Comparison of ENCODE assay signal across 2 cellular contexts in the genomic region with DNA sequence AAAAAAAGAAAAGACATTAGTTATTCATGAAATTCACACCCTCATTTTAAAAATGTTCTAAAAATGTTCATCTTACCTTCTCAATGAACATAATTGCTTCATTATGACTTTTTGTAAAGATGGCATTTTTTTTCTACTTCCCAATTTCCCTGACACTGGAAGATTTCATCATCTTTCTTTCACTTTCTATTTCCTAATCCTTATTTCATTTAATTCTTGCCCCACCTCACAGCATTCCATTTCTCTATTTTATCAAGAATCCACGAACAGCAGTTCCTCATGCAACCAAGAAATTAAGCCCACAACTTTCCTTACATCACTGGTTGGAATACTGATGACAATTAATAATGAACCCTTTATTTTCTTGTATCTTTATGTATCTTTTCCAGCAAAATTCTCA.
TF ChIP-seq lines count a peak whose summit lies in the region.

No MANE protein-coding gene starts in this region.

TF ChIP-seq in SK-N-SH, 30 proteins besides CTCF, POLR2A, EP300 and RAD21:
- TF ChIP-seq, protein P1, sequence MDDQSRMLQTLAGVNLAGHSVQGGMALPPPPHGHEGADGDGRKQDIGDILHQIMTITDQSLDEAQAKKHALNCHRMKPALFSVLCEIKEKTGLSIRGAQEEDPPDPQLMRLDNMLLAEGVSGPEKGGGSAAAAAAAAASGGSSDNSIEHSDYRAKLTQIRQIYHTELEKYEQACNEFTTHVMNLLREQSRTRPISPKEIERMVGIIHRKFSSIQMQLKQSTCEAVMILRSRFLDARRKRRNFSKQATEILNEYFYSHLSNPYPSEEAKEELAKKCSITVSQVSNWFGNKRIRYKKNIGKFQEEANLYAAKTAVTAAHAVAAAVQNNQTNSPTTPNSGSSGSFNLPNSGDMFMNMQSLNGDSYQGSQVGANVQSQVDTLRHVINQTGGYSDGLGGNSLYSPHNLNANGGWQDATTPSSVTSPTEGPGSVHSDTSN (IDR thresholded peaks at IDR 0.05), result no peak
- no peak for TF ChIP-seq YY1 (IDR thresholded peaks at IDR 0.05; ENCODE audit: low read depth)
- TF ChIP-seq CHD2 (IDR thresholded peaks at IDR 0.05; ENCODE audit: low read length, partially characterized antibody), result no peak
- TF ChIP-seq, protein P2, sequence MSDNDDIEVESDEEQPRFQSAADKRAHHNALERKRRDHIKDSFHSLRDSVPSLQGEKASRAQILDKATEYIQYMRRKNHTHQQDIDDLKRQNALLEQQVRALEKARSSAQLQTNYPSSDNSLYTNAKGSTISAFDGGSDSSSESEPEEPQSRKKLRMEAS (IDR thresholded peaks at IDR 0.05; ENCODE audit: low read depth), result no peak
- no peak for TF ChIP-seq RFX5 (IDR thresholded peaks at IDR 0.05; ENCODE audit: low read length)
- TF ChIP-seq TCF12 (IDR thresholded peaks at IDR 0.05), result no peak

TF ChIP-seq in SK-N-SH treated with all-trans-retinoic acid at 6 μM for 48 hours, 23 proteins besides CTCF, POLR2A, EP300 and RAD21 (continued from another document):
- TF ChIP-seq, protein P3, sequence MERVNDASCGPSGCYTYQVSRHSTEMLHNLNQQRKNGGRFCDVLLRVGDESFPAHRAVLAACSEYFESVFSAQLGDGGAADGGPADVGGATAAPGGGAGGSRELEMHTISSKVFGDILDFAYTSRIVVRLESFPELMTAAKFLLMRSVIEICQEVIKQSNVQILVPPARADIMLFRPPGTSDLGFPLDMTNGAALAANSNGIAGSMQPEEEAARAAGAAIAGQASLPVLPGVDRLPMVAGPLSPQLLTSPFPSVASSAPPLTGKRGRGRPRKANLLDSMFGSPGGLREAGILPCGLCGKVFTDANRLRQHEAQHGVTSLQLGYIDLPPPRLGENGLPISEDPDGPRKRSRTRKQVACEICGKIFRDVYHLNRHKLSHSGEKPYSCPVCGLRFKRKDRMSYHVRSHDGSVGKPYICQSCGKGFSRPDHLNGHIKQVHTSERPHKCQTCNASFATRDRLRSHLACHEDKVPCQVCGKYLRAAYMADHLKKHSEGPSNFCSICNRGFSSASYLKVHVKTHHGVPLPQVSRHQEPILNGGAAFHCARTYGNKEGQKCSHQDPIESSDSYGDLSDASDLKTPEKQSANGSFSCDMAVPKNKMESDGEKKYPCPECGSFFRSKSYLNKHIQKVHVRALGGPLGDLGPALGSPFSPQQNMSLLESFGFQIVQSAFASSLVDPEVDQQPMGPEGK (CRISPR knock-in tag; IDR thresholded peaks at IDR 0.05; ENCODE audit: borderline replicate concordance), result no peak
- TF ChIP-seq ISL1 (CRISPR knock-in tag; IDR thresholded peaks at IDR 0.05), result no peak
- TF ChIP-seq ZNF8 (CRISPR knock-in tag; IDR thresholded peaks at IDR 0.05), result no peak
- no peak for TF ChIP-seq ZFP3 (CRISPR knock-in tag; IDR thresholded peaks at IDR 0.05)
- TF ChIP-seq ZFP30 (CRISPR knock-in tag; IDR thresholded peaks at IDR 0.05), result no peak
- no peak for TF ChIP-seq OSR1 (CRISPR knock-in tag; IDR thresholded peaks at IDR 0.05)
- TF ChIP-seq, protein P4, sequence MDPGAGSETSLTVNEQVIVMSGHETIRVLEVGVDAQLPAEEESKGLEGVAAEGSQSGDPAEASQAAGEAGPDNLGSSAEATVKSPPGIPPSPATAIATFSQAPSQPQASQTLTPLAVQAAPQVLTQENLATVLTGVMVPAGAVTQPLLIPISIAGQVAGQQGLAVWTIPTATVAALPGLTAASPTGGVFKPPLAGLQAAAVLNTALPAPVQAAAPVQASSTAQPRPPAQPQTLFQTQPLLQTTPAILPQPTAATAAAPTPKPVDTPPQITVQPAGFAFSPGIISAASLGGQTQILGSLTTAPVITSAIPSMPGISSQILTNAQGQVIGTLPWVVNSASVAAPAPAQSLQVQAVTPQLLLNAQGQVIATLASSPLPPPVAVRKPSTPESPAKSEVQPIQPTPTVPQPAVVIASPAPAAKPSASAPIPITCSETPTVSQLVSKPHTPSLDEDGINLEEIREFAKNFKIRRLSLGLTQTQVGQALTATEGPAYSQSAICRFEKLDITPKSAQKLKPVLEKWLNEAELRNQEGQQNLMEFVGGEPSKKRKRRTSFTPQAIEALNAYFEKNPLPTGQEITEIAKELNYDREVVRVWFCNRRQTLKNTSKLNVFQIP (CRISPR knock-in tag; IDR thresholded peaks at IDR 0.05; ENCODE audit: borderline replicate concordance, low read depth), result no peak
- TF ChIP-seq, protein P5, sequence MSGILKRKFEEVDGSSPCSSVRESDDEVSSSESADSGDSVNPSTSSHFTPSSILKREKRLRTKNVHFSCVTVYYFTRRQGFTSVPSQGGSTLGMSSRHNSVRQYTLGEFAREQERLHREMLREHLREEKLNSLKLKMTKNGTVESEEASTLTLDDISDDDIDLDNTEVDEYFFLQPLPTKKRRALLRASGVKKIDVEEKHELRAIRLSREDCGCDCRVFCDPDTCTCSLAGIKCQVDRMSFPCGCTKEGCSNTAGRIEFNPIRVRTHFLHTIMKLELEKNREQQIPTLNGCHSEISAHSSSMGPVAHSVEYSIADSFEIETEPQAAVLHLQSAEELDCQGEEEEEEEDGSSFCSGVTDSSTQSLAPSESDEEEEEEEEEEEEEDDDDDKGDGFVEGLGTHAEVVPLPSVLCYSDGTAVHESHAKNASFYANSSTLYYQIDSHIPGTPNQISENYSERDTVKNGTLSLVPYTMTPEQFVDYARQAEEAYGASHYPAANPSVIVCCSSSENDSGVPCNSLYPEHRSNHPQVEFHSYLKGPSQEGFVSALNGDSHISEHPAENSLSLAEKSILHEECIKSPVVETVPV (CRISPR knock-in tag; IDR thresholded peaks at IDR 0.05), result no peak
- no peak for TF ChIP-seq RARB (CRISPR knock-in tag; IDR thresholded peaks at IDR 0.05)
- TF ChIP-seq GLIS3 (CRISPR knock-in tag; IDR thresholded peaks at IDR 0.05), result no peak
- TF ChIP-seq TCF4 (CRISPR knock-in tag; IDR thresholded peaks at IDR 0.05; ENCODE audit: borderline replicate concordance), result no peak
- TF ChIP-seq, protein P6, sequence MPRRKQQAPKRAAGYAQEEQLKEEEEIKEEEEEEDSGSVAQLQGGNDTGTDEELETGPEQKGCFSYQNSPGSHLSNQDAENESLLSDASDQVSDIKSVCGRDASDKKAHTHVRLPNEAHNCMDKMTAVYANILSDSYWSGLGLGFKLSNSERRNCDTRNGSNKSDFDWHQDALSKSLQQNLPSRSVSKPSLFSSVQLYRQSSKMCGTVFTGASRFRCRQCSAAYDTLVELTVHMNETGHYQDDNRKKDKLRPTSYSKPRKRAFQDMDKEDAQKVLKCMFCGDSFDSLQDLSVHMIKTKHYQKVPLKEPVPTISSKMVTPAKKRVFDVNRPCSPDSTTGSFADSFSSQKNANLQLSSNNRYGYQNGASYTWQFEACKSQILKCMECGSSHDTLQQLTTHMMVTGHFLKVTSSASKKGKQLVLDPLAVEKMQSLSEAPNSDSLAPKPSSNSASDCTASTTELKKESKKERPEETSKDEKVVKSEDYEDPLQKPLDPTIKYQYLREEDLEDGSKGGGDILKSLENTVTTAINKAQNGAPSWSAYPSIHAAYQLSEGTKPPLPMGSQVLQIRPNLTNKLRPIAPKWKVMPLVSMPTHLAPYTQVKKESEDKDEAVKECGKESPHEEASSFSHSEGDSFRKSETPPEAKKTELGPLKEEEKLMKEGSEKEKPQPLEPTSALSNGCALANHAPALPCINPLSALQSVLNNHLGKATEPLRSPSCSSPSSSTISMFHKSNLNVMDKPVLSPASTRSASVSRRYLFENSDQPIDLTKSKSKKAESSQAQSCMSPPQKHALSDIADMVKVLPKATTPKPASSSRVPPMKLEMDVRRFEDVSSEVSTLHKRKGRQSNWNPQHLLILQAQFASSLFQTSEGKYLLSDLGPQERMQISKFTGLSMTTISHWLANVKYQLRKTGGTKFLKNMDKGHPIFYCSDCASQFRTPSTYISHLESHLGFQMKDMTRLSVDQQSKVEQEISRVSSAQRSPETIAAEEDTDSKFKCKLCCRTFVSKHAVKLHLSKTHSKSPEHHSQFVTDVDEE (CRISPR knock-in tag; IDR thresholded peaks at IDR 0.05), result no peak
- TF ChIP-seq, protein P7, sequence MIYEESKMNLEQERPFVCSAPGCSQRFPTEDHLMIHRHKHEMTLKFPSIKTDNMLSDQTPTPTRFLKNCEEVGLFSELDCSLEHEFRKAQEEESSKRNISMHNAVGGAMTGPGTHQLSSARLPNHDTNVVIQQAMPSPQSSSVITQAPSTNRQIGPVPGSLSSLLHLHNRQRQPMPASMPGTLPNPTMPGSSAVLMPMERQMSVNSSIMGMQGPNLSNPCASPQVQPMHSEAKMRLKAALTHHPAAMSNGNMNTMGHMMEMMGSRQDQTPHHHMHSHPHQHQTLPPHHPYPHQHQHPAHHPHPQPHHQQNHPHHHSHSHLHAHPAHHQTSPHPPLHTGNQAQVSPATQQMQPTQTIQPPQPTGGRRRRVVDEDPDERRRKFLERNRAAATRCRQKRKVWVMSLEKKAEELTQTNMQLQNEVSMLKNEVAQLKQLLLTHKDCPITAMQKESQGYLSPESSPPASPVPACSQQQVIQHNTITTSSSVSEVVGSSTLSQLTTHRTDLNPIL (CRISPR knock-in tag; IDR thresholded peaks at IDR 0.05; ENCODE audit: low read depth), result no peak
- no peak for TF ChIP-seq PPARA (CRISPR knock-in tag; IDR thresholded peaks at IDR 0.05; ENCODE audit: borderline replicate concordance)
TF ChIP-seq in SK-N-SH treated with all-trans-retinoic acid at 6 μM for 48 hours: peak in this region for 0.
